Comparison of ENCODE assay signal across 11 cellular contexts in the genomic region with DNA sequence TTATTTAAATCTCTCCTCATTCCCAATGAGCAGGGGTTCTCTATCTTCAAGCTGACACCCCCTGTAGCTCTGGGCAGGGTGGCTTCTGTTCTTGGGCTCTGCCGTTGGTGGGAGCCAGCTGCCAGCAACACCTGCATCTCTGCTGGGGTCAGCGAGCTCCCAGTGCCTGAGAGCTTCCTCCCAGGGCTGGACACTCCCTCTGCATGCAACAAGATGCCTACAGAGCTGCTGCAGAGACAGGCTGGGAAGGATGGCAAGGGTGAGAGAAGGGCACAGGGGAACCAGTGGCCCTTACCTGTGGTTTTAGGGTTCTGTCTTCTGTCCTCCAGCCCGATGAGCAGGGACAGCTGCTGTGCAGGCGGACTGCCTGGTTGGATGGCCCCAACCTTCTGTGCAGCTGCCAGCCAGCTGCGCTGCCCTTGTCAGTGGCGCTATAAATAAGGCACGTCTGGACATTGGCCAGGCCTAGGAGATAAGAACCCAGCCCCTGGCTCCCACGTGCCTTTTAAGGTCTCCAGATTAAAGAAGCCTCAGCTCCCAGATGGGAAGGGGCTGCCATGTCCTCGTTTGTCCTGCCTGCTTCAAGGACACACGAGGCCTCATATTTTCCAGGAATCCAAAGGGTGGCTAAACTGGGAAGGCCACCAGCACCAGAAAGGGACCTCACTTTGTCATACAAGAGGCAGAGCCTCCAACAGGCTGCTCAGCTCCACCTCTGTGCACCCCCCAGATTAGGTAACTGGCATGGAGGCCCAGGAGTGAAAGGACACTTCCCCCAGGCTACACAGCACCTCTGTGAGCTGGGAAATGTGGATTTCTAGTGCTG. TPM values are rescaled to one million over a fixed set of nuclear protein-coding genes. Genes with fewer than 3 reads are reported as not detected.
A peak's percentile ranks its signal among the peaks of the same experiment; 100 is the strongest.
DNase-seq lines count a peak whose midpoint lies in the region; ATAC-seq and TF ChIP-seq lines count a peak whose summit lies in the region.
"Had no signal": no experiment of that assay in that cellular context is flagged by ENCODE, and none has a peak within 500 bp of the region (broad histone marks: within the 10 kb centered on the region; RNA-seq: fewer than 3 reads in every experiment).

No MANE protein-coding gene starts in this region.

- no peak overlapping the region for H3K27ac Mint-ChIP-seq in GM23338

- no peak for TF ChIP-seq CTCF in GM23338 (conservative IDR thresholded peaks at IDR 0.05; ENCODE audit: low read depth in 2 of 2)
- TF ChIP-seq CTCF in heart right ventricle (IDR thresholded peaks at IDR 0.05): no peak
- TF ChIP-seq CTCF in sigmoid colon (IDR thresholded peaks at IDR 0.05): no peak
- no peak for TF ChIP-seq CTCF in thyroid gland (IDR thresholded peaks at IDR 0.05)

- H3K9me3 ChIP-seq in heart right ventricle (no peaks in the 10 kb centered on the region), sigmoid colon (no peaks in the 10 kb centered on the region), thyroid gland (no peaks in the 10 kb centered on the region)

- 16 to 23% methylated on average over 10 of the region's 10 CpGs for WGBS in heart right ventricle, 2 donors
- WGBS in sigmoid colon, 2 donors: 16 to 44% methylated on average over 10 of the region's 10 CpGs
- WGBS in thyroid gland, 2 donors: 63 to 65% methylated on average over 6 to 10 of the region's 10 CpGs

- H3K4me2 ChIP-seq in GM23338: no peak overlapping the region

- TF ChIP-seq EP300 in sigmoid colon (IDR thresholded peaks at IDR 0.05): no peak

- no peaks in the 10 kb centered on the region for H4K20me1 ChIP-seq in GM23338 (replicated peaks; ENCODE audit: insufficient read depth)

- no peak overlapping the region for H3K27ac ChIP-seq in GM23338 (ENCODE audit: low read depth)
- H3K27ac ChIP-seq in heart right ventricle: peak overlapping the region; percentile 82 to 96 (median 90)
- peak overlapping the region; percentile 7 to 49 (median 48) for H3K27ac ChIP-seq in sigmoid colon
- no peak overlapping the region for H3K27ac ChIP-seq in thyroid gland
- H3K27ac ChIP-seq: SK-N-MC had no signal

- H2AFZ ChIP-seq in GM23338: peak overlapping the region; percentile 47

- H3K27me3 ChIP-seq in GM23338 (ENCODE audit: insufficient read depth) (no peaks in the 10 kb centered on the region), heart right ventricle (no peaks in the 10 kb centered on the region), sigmoid colon (peaks cover 0 to 9% (median 0%) of the 10 kb centered on the region in 3 donors), thyroid gland (no peaks in the 10 kb centered on the region)

- H3K4me3 ChIP-seq in GM23338: no peak overlapping the region
- H3K4me3 ChIP-seq in heart right ventricle: peak overlapping the region; percentile 15 to 62 (median 50)
- no peak overlapping the region for H3K4me3 ChIP-seq in sigmoid colon
- H3K4me3 ChIP-seq in thyroid gland (replicated peaks in 1 of 3): no peak overlapping the region
- H3K4me3 ChIP-seq: SK-N-MC had no signal

- H3K4me3 Mint-ChIP-seq in GM23338: no peak overlapping the region

- no peak for TF ChIP-seq POLR2A in sigmoid colon (IDR thresholded peaks at IDR 0.05)
- TF ChIP-seq POLR2A in thyroid gland (IDR thresholded peaks at IDR 0.05): no peak

- no peak for DNase-seq in GM23338 (ENCODE audit: low spot score)
- DNase-seq in SHP77 (lab: John Stamatoyannopoulos, UW): peak; percentile 88 to 95
- peak; percentile 72 to 83 for DNase-seq in heart right ventricle
- DNase-seq in sigmoid colon: no peak
- no peak for DNase-seq in AG08395 (ENCODE audit: low spot score)
- no peak for DNase-seq in NOMO-1 treated with DMSO at 0.1 percent for 48 hours (lab: John Stamatoyannopoulos, UW; ENCODE audit: unreplicated experiment)
- no peak for DNase-seq in thyroid gland
- DNase-seq in SIG-M5 treated with dmso at 0.1 percent for 504 hours (lab: John Stamatoyannopoulos, UW; ENCODE audit: unreplicated experiment): no peak
- DNase-seq: activated T-cell treated with anti-CD3 and anti-CD28 coated beads for 4 hours, GDM1 had no signal

- H3K4me1 ChIP-seq in GM23338 (ENCODE audit: insufficient read depth) (no peaks in the 10 kb centered on the region), heart right ventricle (peaks cover 3 to 18% (median 13%) of the 10 kb centered on the region in 9 donors), sigmoid colon (peaks cover 0 to 31% (median 13%) of the 10 kb centered on the region in 4 donors), thyroid gland (peaks cover 0 to 5% of the 10 kb centered on the region in 2 donors)

- no peaks in the 10 kb centered on the region for H3K9me2 ChIP-seq in GM23338 (ENCODE audit: insufficient read depth)

- intact Hi-C loops in heart right ventricle (cut with DNase I) (loop anchor here in 7 of 10 donors (2.0 to 10.0 kb wide), 10 partner anchors 49 to 79 kb away; no protein-coding TSS in a partner anchor), sigmoid colon (cut with DNase I) (no loop called here), thyroid gland (cut with DNase I) (no loop called here)

- no peaks in the 10 kb centered on the region for H3K9me3 Mint-ChIP-seq in GM23338

- peaks cover 2% of the 10 kb centered on the region for H3K27me3 Mint-ChIP-seq in GM23338 (ENCODE audit: insufficient read depth, low read depth, poor library complexity)

- no peaks in the 10 kb centered on the region for H3K36me3 Mint-ChIP-seq in GM23338 (ENCODE audit: low read depth)

- H3F3A ChIP-seq in GM23338 (replicated peaks; ENCODE audit: low read depth): no peaks in the 10 kb centered on the region

- peaks cover 13% of the 10 kb centered on the region; the same call in 2 of the 3 replicates for H3K4me1 Mint-ChIP-seq in GM23338

- ATAC-seq in GM23338 (peak; percentile 76), heart right ventricle (peak; percentile 81 to 91 (median 89))

- H3K36me3 ChIP-seq in GM23338 (ENCODE audit: insufficient read depth): no peaks in the 10 kb centered on the region
- no peaks in the 10 kb centered on the region for H3K36me3 ChIP-seq in heart right ventricle
- no peaks in the 10 kb centered on the region for H3K36me3 ChIP-seq in sigmoid colon
- H3K36me3 ChIP-seq in thyroid gland: no peaks in the 10 kb centered on the region

- no peaks in the 10 kb centered on the region for H3K79me2 ChIP-seq in GM23338 (replicated peaks; ENCODE audit: insufficient read depth)

TF ChIP-seq in GM23338, 12 proteins besides CTCF, POLR2A, EP300 and RAD21 (continues in another document):
- no peak for TF ChIP-seq EZH2 (IDR thresholded peaks at IDR 0.05; ENCODE audit: low read depth, unreplicated experiment)
- no peak for TF ChIP-seq EZH2phosphoT487 (IDR thresholded peaks at IDR 0.05; ENCODE audit: unreplicated experiment)
- no peak for TF ChIP-seq POLR2AphosphoS5 (IDR thresholded peaks at IDR 0.05; ENCODE audit: low read depth)
- no peak for TF ChIP-seq NANOG (IDR thresholded peaks at IDR 0.05; ENCODE audit: borderline replicate concordance)
- TF ChIP-seq ZNF114 (CRISPR knock-in tag; IDR thresholded peaks at IDR 0.05): no peak

RNA-seq across cellular contexts. Expression of gene FHL2, which starts 39.5 kb away (rescaled TPM):
- 30.9 and 35.7 TPM in 2 replicates for total RNA-seq in GM23338 (2014; rRNA removed; shearing (Covaris generic))
- 27.2 and 29.0 TPM in 2 replicates for polyA plus RNA-seq in GM23338 (2016; fragmentation: Nextera tagmentation; extraction: Ambion mirVana)
- total RNA-seq in heart right ventricle: 1,000 to 10,000 TPM in 9 of 10 donors, 100 to 1,000 TPM in 1; 598 to 2,354 (median 1,687) TPM
- polyA plus RNA-seq in heart right ventricle: 100 to 1,000 TPM; 437 to 653 TPM
- total RNA-seq in sigmoid colon: 100 to 1,000 TPM in 1 of 4 donors, 10 to 100 TPM in 3; 62.0 to 123 (median 77.6) TPM
- 100 to 1,000 TPM in 2 of 3 donors, 10 to 100 TPM in 1; 98.8 to 210 (median 123) TPM for polyA plus RNA-seq in sigmoid colon
- 10 to 100 TPM; 36.7 to 81.2 (median 44.0) TPM for total RNA-seq in thyroid gland

Comparison
In these comparisons a context has a peak if more than half of its experiments do, and no peak if none do; other contexts are left out.
1. DNase-seq: peak in SHP77 (2 of 2) and heart right ventricle (2 of 2); none in GM23338 (single experiment), sigmoid colon (single experiment), AG08395 (single experiment), NOMO-1 treated with DMSO at 0.1 percent for 48 hours (single experiment), thyroid gland (0 of 2) and SIG-M5 treated with dmso at 0.1 percent for 504 hours (single experiment).
2. H3K27ac ChIP-seq: peak in heart right ventricle (10 of 10) and sigmoid colon (4 of 4); none in GM23338 (single experiment) and thyroid gland (0 of 3).
3. H3K4me3 ChIP-seq: peak in heart right ventricle (10 of 10); none in GM23338 (single experiment), sigmoid colon (0 of 4) and thyroid gland (0 of 3).
4. RNA of gene FHL2, which starts 39.5 kb away (total RNA-seq): 598 to 2,354 TPM in heart right ventricle; 62.0 to 123 TPM in sigmoid colon, 36.7 to 81.2 TPM in thyroid gland and 30.9 to 35.7 TPM in GM23338; every median in the first group is over 4 times any median in the second.
5. intact Hi-C loops: an anchor here in heart right ventricle (2.0 to 10.0 kb wide); none called in sigmoid colon and thyroid gland.